Comparison of ENCODE assay signal across 17 cellular contexts in the genomic region with DNA sequence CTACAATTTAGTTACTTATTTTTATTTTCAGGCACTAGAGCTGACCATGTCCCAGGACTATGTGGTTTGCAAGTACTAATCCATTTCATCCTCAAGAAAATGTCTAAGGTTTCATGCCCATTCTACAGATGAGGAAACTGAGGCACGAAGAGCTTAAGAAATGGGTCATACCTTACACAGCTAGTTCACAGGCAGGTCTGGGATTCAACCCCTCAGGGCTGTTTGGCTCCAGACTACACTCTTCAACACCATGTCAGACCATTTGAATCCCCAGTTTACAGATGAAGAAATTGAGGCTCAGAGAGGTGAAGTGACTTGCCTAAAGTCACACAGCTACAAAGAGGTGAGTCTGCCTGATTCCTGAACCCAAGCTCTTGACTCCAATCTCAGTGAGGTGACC.
A peak's percentile ranks its signal among the peaks of the same experiment; 100 is the strongest.
DNase-seq lines count a peak whose midpoint lies in the region; ATAC-seq, FAIRE-seq and TF ChIP-seq lines count a peak whose summit lies in the region.
"Had no signal": no experiment of that assay in that cellular context is flagged by ENCODE, and none has a peak within 500 bp of the region (broad histone marks: within the 10 kb centered on the region; RNA-seq: fewer than 3 reads in every experiment).

No MANE protein-coding gene starts in this region.

- no peaks in the 10 kb centered on the region for H4K20me1 ChIP-seq in IMR-90 (ENCODE audit: insufficient read depth, low read length)

- no peak for TF ChIP-seq CTCF in A549 (IDR thresholded peaks at IDR 0.05)
- TF ChIP-seq CTCF in IMR-90 (conservative IDR thresholded peaks at IDR 0.05; ENCODE audit: low read depth, low read length) = no peak
- TF ChIP-seq CTCF in bronchial epithelial cell (IDR thresholded peaks at IDR 0.05; ENCODE audit: insufficient read depth, low read length, severe bottlenecking) = no peak

- dilution Hi-C loops in IMR-90 (cut with HindIII; ENCODE audit: low sequenced_read_pairs, unreplicated experiment) = no loop called here

- H3K18ac ChIP-seq in IMR-90 (ENCODE audit: low read depth, low read length) = peak overlapping the region; percentile 25; the same call in 1 of the 2 replicates

- no peak overlapping the region for H3K4me3 ChIP-seq in A549
- no peak overlapping the region for H3K4me3 ChIP-seq in IMR-90 (ENCODE audit: insufficient read depth, low read depth, low read length)
- no peak overlapping the region for H3K4me3 ChIP-seq in bronchial epithelial cell (ENCODE audit: low read depth, low read length)

- H3K23ac ChIP-seq in IMR-90 (ENCODE audit: low read depth, low read length) = peak overlapping the region; percentile 49; the same call in 1 of the 2 replicates

- intact Hi-C loops in IMR-90 (cut with micrococcal nuclease) = no loop called here

- ATAC-seq in A549 (no peak), IMR-90 (ENCODE audit: low read depth) (no peak), GM18519 (IDR thresholded peaks at IDR 0.05; ENCODE audit: low FRiP score, unreplicated experiment) (no peak), HG02588 (IDR thresholded peaks at IDR 0.05; ENCODE audit: unreplicated experiment) (no peak), HG03565 (IDR thresholded peaks at IDR 0.05; ENCODE audit: unreplicated experiment) (no peak)

- H3K9me3 ChIP-seq in A549 = no peaks in the 10 kb centered on the region
- no peaks in the 10 kb centered on the region for H3K9me3 ChIP-seq in IMR-90 (ENCODE audit: control insufficient read depth, insufficient read depth, low read length)

- no peak for TF ChIP-seq EP300 in A549 (IDR thresholded peaks at IDR 0.05)

- FAIRE-seq in A549 (lab: Jason Lieb, UNC) = no peak
- FAIRE-seq in bronchial epithelial cell (lab: Jason Lieb, UNC) = peak; percentile 93
- FAIRE-seq: G401.6, GM12892, GM19239 had no signal

- H3K27me3 ChIP-seq in IMR-90 (ENCODE audit: control insufficient read depth, insufficient read depth, low read length) (no peaks in the 10 kb centered on the region), bronchial epithelial cell (ENCODE audit: control insufficient read depth, insufficient read depth, low read length) (no peaks in the 10 kb centered on the region)

- peak overlapping the region; percentile 74 for H2BK120ac ChIP-seq in IMR-90 (ENCODE audit: low read depth, low read length)

- peak overlapping the region; percentile 38; the same call in 1 of the 2 replicates for H3K4ac ChIP-seq in IMR-90 (ENCODE audit: low read depth, low read length)

- DNase-seq in A549 (ENCODE audit: low read depth in 1 of 2, low spot score in 1 of 2) = no peak
- DNase-seq in IMR-90 = no peak
- no peak for DNase-seq in bronchial epithelial cell (ENCODE audit: low read depth)
- DNase-seq: 8988T; C1 segment of cervical spinal cord; CD4-positive, alpha-beta memory T cell; COR-L47; DMS153; DND-41; GOT3; HCEC 1CT had no signal

- H2BK15ac ChIP-seq in IMR-90 (ENCODE audit: low read depth, low read length) = peak overlapping the region; percentile 29; the same call in 2 of the 3 replicates

- H3K56ac ChIP-seq in IMR-90 (ENCODE audit: extremely low read depth, insufficient read depth, low read length) = peak overlapping the region; percentile 14; the same call in 1 of the 2 replicates

- H3K9ac ChIP-seq in IMR-90 (ENCODE audit: low read depth, low read length) = no peak overlapping the region

- no peak overlapping the region for H3K14ac ChIP-seq in IMR-90 (replicated peaks; ENCODE audit: low read depth, low read length)

- H3K4me1 ChIP-seq in A549 (peaks cover 13% of the 10 kb centered on the region; the same call in 2 of the 3 replicates), IMR-90 (ENCODE audit: control insufficient read depth, insufficient read depth, low read length) (peaks cover 10% of the 10 kb centered on the region)

- no peak overlapping the region for H4K8ac ChIP-seq in IMR-90 (ENCODE audit: low read depth in 2 of 2, low read length in 2 of 2)

- BruUV-seq in IMR-90 (replicated peaks; lab: Mats Ljungman, UMichigan) = no TSS peak

- H3K36me3 ChIP-seq in IMR-90 (ENCODE audit: control insufficient read depth, insufficient read depth, low read length) (no peaks in the 10 kb centered on the region), bronchial epithelial cell (ENCODE audit: control insufficient read depth, insufficient read depth, low read length) (no peaks in the 10 kb centered on the region)

- H3K27ac ChIP-seq in A549 (no peak overlapping the region; a peak in 1 of 6 replicates), IMR-90 (ENCODE audit: insufficient read depth, low read length) (no peak overlapping the region)

- no peak overlapping the region for H2AK9ac ChIP-seq in IMR-90 (replicated peaks; ENCODE audit: low read depth, low read length, poor library complexity)

- TF ChIP-seq POLR2A in A549 (IDR thresholded peaks at IDR 0.05; ENCODE audit: low read length) (no peak), IMR-90 (IDR thresholded peaks at IDR 0.05; ENCODE audit: low read depth, low read length) (no peak)

- no peak overlapping the region; the same call in 1 of the 3 replicates for H3K4me2 ChIP-seq in A549
- H3K4me2 ChIP-seq in IMR-90 (ENCODE audit: low read depth, low read length) = no peak overlapping the region

- no peak overlapping the region for H4K5ac ChIP-seq in IMR-90 (ENCODE audit: low read depth, low read length)

- peak overlapping the region; percentile 53 for H4K91ac ChIP-seq in IMR-90 (ENCODE audit: insufficient read depth, low read depth, low read length)

- no peaks in the 10 kb centered on the region for H3K79me1 ChIP-seq in IMR-90 (ENCODE audit: low read depth in 1 of 2, low read length in 2 of 2)

- H2BK5ac ChIP-seq in IMR-90 (ENCODE audit: low read depth, low read length, poor library complexity, severe bottlenecking) = no peak overlapping the region

- WGBS in A549 (ENCODE audit: missing lambda C conversion rate) = 82% methylated on average over 1 of the region's 1 CpG
- no CpG with 5 or more reads among the region's 1 CpG for WGBS in IMR-90 (ENCODE audit: extremely low coverage in 2 of 2, insufficient read length in 1 of 2), 2 experiments

- peak overlapping the region; percentile 81 for H2BK20ac ChIP-seq in IMR-90 (ENCODE audit: low read depth, low read length)

- H2AFZ ChIP-seq in IMR-90 (replicated peaks; ENCODE audit: low read length, poor library complexity) = no peak overlapping the region

- 0 out of 2 replicates have a peak overlapping the region, but pooled peaks have one; percentile 19 for H2AK5ac ChIP-seq in IMR-90 (ENCODE audit: low read depth, low read length)

- CTCF ChIA-PET in A549 (lab: Yijun Ruan, JAX) = no interaction called here
- CTCF ChIA-PET in IMR-90 (lab: Yijun Ruan, JAX) = no interaction called here

- POLR2A ChIA-PET in A549 (lab: Yijun Ruan, JAX) = no interaction called here
- POLR2A ChIA-PET in IMR-90 (lab: Charles Lee; ENCODE audit: unreplicated experiment) = no interaction called here

- in situ Hi-C loops in IMR-90 (cut with MboI; ENCODE audit: low sequenced_read_pairs) = no loop called here

- H3K9me1 ChIP-seq in IMR-90 (ENCODE audit: insufficient read depth, low read length) = peaks cover 23% of the 10 kb centered on the region

- no peak for TF ChIP-seq RAD21 in A549 (conservative IDR thresholded peaks at IDR 0.05 in 1 of 2, IDR thresholded peaks at IDR 0.05 in 1 of 2)
- TF ChIP-seq RAD21 in IMR-90 (IDR thresholded peaks at IDR 0.05; ENCODE audit: low read length) = no peak

TF ChIP-seq in A549, 52 proteins besides CTCF, POLR2A, EP300 and RAD21:
- peak; percentile 84; the same call in 1 of the 2 replicates for TF ChIP-seq KDM1A (IDR thresholded peaks at IDR 0.05; ENCODE audit: low read depth)
- TF ChIP-seq ZFP36 (IDR thresholded peaks at IDR 0.05; ENCODE audit: borderline replicate concordance, partially characterized antibody) = peak; percentile 11
- TF ChIP-seq RCOR1 (IDR thresholded peaks at IDR 0.05; ENCODE audit: low read depth, low read length) = no peak

TF ChIP-seq in IMR-90, 13 proteins besides CTCF, POLR2A, EP300 and RAD21:
- TF ChIP-seq NFE2L2 (IDR thresholded peaks at IDR 0.05; ENCODE audit: low read depth, low read length) (no peak), MXI1 (IDR thresholded peaks at IDR 0.05; ENCODE audit: borderline replicate concordance, low read depth, low read length) (no peak), RCOR1 (IDR thresholded peaks at IDR 0.05; ENCODE audit: insufficient replicate concordance, low read length) (no peak), MAFK (IDR thresholded peaks at IDR 0.05; ENCODE audit: low read depth, low read length) (no peak), SMC3 (IDR thresholded peaks at IDR 0.05; ENCODE audit: low read depth, low read length) (no peak), BHLHE40 (IDR thresholded peaks at IDR 0.05; ENCODE audit: low read depth, low read length) (no peak)
- TF ChIP-seq, protein P1, sequence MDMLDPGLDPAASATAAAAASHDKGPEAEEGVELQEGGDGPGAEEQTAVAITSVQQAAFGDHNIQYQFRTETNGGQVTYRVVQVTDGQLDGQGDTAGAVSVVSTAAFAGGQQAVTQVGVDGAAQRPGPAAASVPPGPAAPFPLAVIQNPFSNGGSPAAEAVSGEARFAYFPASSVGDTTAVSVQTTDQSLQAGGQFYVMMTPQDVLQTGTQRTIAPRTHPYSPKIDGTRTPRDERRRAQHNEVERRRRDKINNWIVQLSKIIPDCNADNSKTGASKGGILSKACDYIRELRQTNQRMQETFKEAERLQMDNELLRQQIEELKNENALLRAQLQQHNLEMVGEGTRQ (IDR thresholded peaks at IDR 0.05; ENCODE audit: low read depth, low read length) = no peak
- TF ChIP-seq, protein P2, sequence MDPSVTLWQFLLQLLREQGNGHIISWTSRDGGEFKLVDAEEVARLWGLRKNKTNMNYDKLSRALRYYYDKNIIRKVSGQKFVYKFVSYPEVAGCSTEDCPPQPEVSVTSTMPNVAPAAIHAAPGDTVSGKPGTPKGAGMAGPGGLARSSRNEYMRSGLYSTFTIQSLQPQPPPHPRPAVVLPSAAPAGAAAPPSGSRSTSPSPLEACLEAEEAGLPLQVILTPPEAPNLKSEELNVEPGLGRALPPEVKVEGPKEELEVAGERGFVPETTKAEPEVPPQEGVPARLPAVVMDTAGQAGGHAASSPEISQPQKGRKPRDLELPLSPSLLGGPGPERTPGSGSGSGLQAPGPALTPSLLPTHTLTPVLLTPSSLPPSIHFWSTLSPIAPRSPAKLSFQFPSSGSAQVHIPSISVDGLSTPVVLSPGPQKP (IDR thresholded peaks at IDR 0.05; ENCODE audit: borderline replicate concordance, low read depth, low read length) = no peak
TF ChIP-seq in IMR-90: peak in this region for 0.
